Comparison of ENCODE assay signal across 9 cellular contexts in the genomic region with DNA sequence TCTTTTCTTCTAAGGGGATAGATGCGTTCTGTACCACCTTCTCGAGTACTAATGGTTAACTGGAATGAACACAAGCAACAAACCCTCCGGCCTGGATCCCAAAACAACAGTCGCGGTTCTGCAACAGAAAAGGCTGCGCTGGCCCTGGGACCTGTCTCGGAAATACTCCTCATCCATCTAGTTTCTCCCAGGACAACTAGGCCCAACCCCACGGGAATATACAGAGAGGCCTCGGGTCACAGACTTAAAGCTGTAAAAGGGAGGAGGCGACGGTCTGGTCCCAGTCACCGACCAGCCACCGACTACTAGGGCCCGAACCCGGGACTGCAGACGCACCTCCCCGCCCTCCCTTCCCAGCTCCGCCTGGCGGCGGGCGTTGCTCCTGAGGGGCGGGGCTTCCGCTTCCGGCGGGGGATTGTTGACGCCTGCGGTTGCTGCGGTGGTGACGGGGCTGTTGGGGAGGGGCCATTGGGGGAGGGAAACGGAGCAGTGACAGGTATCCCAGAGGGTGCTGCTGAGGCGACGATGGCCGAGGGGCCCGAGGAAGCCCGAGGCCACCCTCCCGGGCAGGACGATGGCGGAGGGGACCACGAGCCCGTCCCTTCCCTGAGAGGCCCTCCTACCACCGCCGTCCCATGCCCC. TPM values are rescaled to one million over a fixed set of nuclear protein-coding genes. Genes with fewer than 3 reads are reported as not detected.
DNase-seq lines count a peak whose midpoint lies in the region; ATAC-seq, FAIRE-seq and TF ChIP-seq lines count a peak whose summit lies in the region.
"Had no signal": no experiment of that assay in that cellular context is flagged by ENCODE, and none has a peak within 500 bp of the region (broad histone marks: within the 10 kb centered on the region; RNA-seq: fewer than 3 reads in every experiment).

A gene with protein sequence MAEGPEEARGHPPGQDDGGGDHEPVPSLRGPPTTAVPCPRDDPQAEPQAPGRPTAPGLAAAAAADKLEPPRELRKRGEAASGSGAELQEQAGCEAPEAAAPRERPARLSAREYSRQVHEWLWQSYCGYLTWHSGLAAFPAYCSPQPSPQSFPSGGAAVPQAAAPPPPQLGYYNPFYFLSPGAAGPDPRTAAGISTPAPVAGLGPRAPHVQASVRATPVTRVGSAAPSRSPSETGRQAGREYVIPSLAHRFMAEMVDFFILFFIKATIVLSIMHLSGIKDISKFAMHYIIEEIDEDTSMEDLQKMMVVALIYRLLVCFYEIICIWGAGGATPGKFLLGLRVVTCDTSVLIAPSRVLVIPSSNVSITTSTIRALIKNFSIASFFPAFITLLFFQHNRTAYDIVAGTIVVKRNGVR (plus strand): TSS at position 418 of the 642 bp plus-strand sequence. CDS start 108 bp downstream, at position 526.

- H3K36me3 ChIP-seq in WERI-Rb-1 (peaks cover 25% of the 10 kb centered on the region), mammary epithelial cell (ENCODE audit: insufficient read depth, low read length) (no peaks in the 10 kb centered on the region), iPS-20b (ENCODE audit: insufficient read depth, low read depth, low read length) (no peaks in the 10 kb centered on the region), small intestine (ENCODE audit: control insufficient read depth in 2 of 2, insufficient read depth in 2 of 2, low read length in 2 of 2) (peaks cover 0 to 4% of the 10 kb centered on the region in 2 donors)

- peaks cover 6% of the 10 kb centered on the region for H3K79me2 ChIP-seq in mammary epithelial cell (ENCODE audit: insufficient read depth, low read length)

- in situ Hi-C loops in mammary epithelial cell (cut with MboI; ENCODE audit: low sequenced_read_pairs in 2 of 2) = no loop called here

- no peak for FAIRE-seq in small intestine (lab: Jason Lieb, UNC)
- FAIRE-seq: TTC549 had no signal

- peak within 1 kb of the TSS; percentile 98 for H3K4me2 ChIP-seq in mammary epithelial cell (ENCODE audit: insufficient read depth, low read depth, low read length)

- peak within 1 kb of the TSS; percentile 79 for H3K4me3 ChIP-seq in WERI-Rb-1 (ENCODE audit: low read depth, low read length)
- peak within 1 kb of the TSS; percentile 85 to 95 (median 85) for H3K4me3 ChIP-seq in mammary epithelial cell (replicated peaks in 1 of 3; ENCODE audit: insufficient read depth in 1 of 3, low read depth in 2 of 3, low read length in 3 of 3)
- H3K4me3 ChIP-seq in iPS-20b (ENCODE audit: low read length) = peak within 1 kb of the TSS; percentile 72
- peak within 1 kb of the TSS; percentile 79 to 94 for H3K4me3 ChIP-seq in small intestine (ENCODE audit: low read depth in 1 of 2, low read length in 2 of 2)

- TF ChIP-seq CTCF in WERI-Rb-1 (IDR thresholded peaks at IDR 0.05; ENCODE audit: low read depth, low read length) = peak; percentile 67
- peak in 1 of 2 donors; percentile 65 for TF ChIP-seq CTCF in mammary epithelial cell (conservative IDR thresholded peaks at IDR 0.05 in 1 of 2, IDR thresholded peaks at IDR 0.05 in 1 of 2; ENCODE audit: extremely low read depth in 1 of 2, insufficient read depth in 1 of 2, low read depth in 1 of 2, low read length in 2 of 2)

- intact Hi-C loops in mammary epithelial cell (cut with micrococcal nuclease) = no loop called here

- no peaks in the 10 kb centered on the region for H3K27me3 ChIP-seq in WERI-Rb-1 (ENCODE audit: insufficient read depth, low read depth, severe bottlenecking)
- H3K27me3 ChIP-seq in mammary epithelial cell (ENCODE audit: insufficient read depth, low read length) = no peaks in the 10 kb centered on the region
- peaks cover 15% of the 10 kb centered on the region; the same call in 1 of the 2 replicates for H3K27me3 ChIP-seq in iPS-20b (ENCODE audit: insufficient read depth, low read length)
- H3K27me3 ChIP-seq in small intestine (ENCODE audit: control insufficient read depth in 2 of 2, insufficient read depth in 2 of 2, low read length in 2 of 2) = no peaks in the 10 kb centered on the region

- WGBS in mammary epithelial cell (ENCODE audit: low coverage, missing lambda C conversion rate) = 19% methylated on average over 6 of the region's 42 CpGs
- WGBS in small intestine, 3 donors = 6 to 11% (median 7%) methylated on average over 32 to 42 of the region's 42 CpGs

- peak within 1 kb of the TSS; percentile 73 for H3K9ac ChIP-seq in mammary epithelial cell (ENCODE audit: insufficient read depth, low read length)
- peak within 1 kb of the TSS; percentile 77; the same call in 1 of the 2 replicates for H3K9ac ChIP-seq in iPS-20b (ENCODE audit: low read depth, low read length)

- peak within 1 kb of the TSS; percentile 100 for H2AFZ ChIP-seq in mammary epithelial cell (ENCODE audit: low read depth, low read length)

- no peaks in the 10 kb centered on the region for H4K20me1 ChIP-seq in mammary epithelial cell (ENCODE audit: insufficient read depth, low read length)

- CTCF ChIA-PET in mammary epithelial cell (lab: Charles Lee; ENCODE audit: low non-redundant PET) = interaction anchor here (0.6 to 0.7 kb wide), 3 partner anchors 14 to 447 kb away, joined by 5 to 9 read pairs (median 5); no protein-coding TSS in a partner anchor

- BruUV-seq in mammary epithelial cell (replicated peaks; lab: Mats Ljungman, UMichigan) = no TSS peak

- H3K9me3 ChIP-seq in WERI-Rb-1 (ENCODE audit: severe bottlenecking) = no peaks in the 10 kb centered on the region
- H3K9me3 ChIP-seq in mammary epithelial cell (replicated peaks; ENCODE audit: insufficient read depth, low read length) = no peaks in the 10 kb centered on the region
- H3K9me3 ChIP-seq in iPS-20b (ENCODE audit: insufficient read depth, low read depth, low read length) = no peaks in the 10 kb centered on the region
- no peaks in the 10 kb centered on the region for H3K9me3 ChIP-seq in small intestine (ENCODE audit: control insufficient read depth, low read depth)

- ATAC-seq in GM18868 (IDR thresholded peaks at IDR 0.05; ENCODE audit: unreplicated experiment) (peak; percentile 90), HG03103 (IDR thresholded peaks at IDR 0.05; ENCODE audit: low read depth, unreplicated experiment) (peak; percentile 87)

- H3K4me1 ChIP-seq in mammary epithelial cell (ENCODE audit: insufficient read depth, low read length) (peaks cover 3% of the 10 kb centered on the region), iPS-20b (ENCODE audit: insufficient read depth, low read length) (0 out of 2 replicates have a peak, but pooled peaks cover 5% of the 10 kb centered on the region), small intestine (ENCODE audit: control insufficient read depth in 2 of 2, insufficient read depth in 1 of 2, low read depth in 1 of 2, low read length in 1 of 2) (peaks cover 2 to 4% of the 10 kb centered on the region in 2 donors)

- peak within 1 kb of the TSS; percentile 76 for H3K27ac ChIP-seq in WERI-Rb-1
- peak within 1 kb of the TSS; percentile 55 for H3K27ac ChIP-seq in mammary epithelial cell (ENCODE audit: insufficient read depth, low read depth, low read length)
- peak within 1 kb of the TSS; percentile 11 for H3K27ac ChIP-seq in iPS-20b (ENCODE audit: low read length)
- H3K27ac ChIP-seq in small intestine (ENCODE audit: low read depth in 1 of 2, low read length in 1 of 2) = peak within 1 kb of the TSS; percentile 90 to 97

- dilution Hi-C loops in mammary epithelial cell (cut with HindIII; ENCODE audit: low sequenced_read_pairs) = loop anchor here (25.0 kb wide), 1 partner anchor 438 kb away; no protein-coding TSS in a partner anchor

- DNase-seq in AG08395 (ENCODE audit: low spot score) = peak; percentile 95
- peak; percentile 93 for DNase-seq in NCI-H2171 (lab: John Stamatoyannopoulos, UW)
- DNase-seq in WERI-Rb-1 = peak; percentile 100
- peak; percentile 85 for DNase-seq in mammary epithelial cell
- peak; percentile 95 for DNase-seq in small intestine

RNA-seq across cellular contexts. Expression of the gene that starts here (rescaled TPM):
- total RNA-seq in mammary epithelial cell = 10 to 100 TPM in 1 of 2 donors, 1 to 10 TPM in 1; 8.9 to 16.2 TPM
- 4.0 TPM for polyA plus RNA-seq in mammary epithelial cell
- 4.3 TPM for polyA minus RNA-seq in mammary epithelial cell
- 10 to 100 TPM in 1 of 3 donors, 1 to 10 TPM in 2; 5.1 to 10.6 (median 7.6) TPM for polyA plus RNA-seq in small intestine

Comparison
In these comparisons a context has a peak if more than half of its experiments do, and no peak if none do; other contexts are left out.
1. Peak in every context shown above with its lines: DNase-seq, ATAC-seq, H3K4me3 ChIP-seq and H3K27ac ChIP-seq.
2. H3K27ac ChIP-seq: peak in every context shown above with its lines; median percentile 94 in small intestine; 76 in WERI-Rb-1; 55 in mammary epithelial cell; 11 in iPS-20b.